8 cellular contexts compared by ENCODE assay signal in the genomic region with DNA sequence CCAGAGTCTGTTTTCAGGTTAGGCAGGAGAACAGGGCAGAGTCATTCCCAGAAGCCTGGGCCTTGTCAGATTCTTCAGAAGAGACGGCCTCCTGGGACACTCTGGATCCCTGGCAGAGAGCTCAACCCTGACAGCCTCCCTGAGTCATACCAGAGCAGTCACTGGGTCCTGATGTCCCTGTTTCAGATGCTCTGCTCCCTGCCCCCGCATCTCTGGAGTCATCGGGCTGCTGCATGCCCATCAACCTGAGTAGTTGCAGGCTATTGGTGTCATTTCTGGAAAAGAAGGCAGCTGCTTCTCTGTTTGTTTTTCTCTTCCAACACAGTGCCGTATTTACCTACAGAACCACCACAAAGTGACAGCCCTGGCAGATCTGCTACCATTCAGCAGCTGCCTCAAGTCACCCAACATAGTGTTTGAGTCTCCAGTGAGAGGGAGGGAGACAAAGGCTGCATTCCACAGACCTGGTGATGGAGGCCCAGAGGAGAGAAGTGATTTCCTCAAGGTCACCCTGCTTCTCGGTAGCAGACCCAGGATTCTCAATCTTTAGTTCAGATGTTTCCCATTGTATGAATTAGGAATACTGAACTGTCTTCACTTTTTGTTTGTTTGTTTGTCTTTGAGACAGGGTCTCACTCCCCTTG.
A peak's percentile ranks its signal among the peaks of the same experiment; 100 is the strongest.
DNase-seq lines count a peak whose midpoint lies in the region; ATAC-seq and TF ChIP-seq lines count a peak whose summit lies in the region.

No MANE protein-coding gene starts in this region.

- H3K4me1 Mint-ChIP-seq in endodermal cell, result peaks cover 28% of the 10 kb centered on the region

- H3K4me1 ChIP-seq in endodermal cell (ENCODE audit: control insufficient read depth, insufficient read depth, low read length) (no peaks in the 10 kb centered on the region), stomach smooth muscle (ENCODE audit: control insufficient read depth, insufficient read depth, low read length) (peaks cover 8% of the 10 kb centered on the region), spleen (no peaks in the 10 kb centered on the region)

- H3K9ac ChIP-seq in endodermal cell (ENCODE audit: extremely low read depth, low read length, poor library complexity, severe bottlenecking), result no peak overlapping the region
- H3K9ac ChIP-seq in stomach smooth muscle (ENCODE audit: low read length in 2 of 2), result no peak overlapping the region

- H3K27me3 Mint-ChIP-seq in endodermal cell (ENCODE audit: insufficient read depth), result peaks cover 2% of the 10 kb centered on the region

- no peak overlapping the region for H3K4me3 ChIP-seq in endodermal cell (ENCODE audit: low read length)
- H3K4me3 ChIP-seq in stomach smooth muscle (ENCODE audit: low read length in 2 of 2), result no peak overlapping the region
- no peak overlapping the region for H3K4me3 ChIP-seq in spleen

- no peak for TF ChIP-seq POLR2A in spleen (IDR thresholded peaks at IDR 0.05)

- peak overlapping the region; percentile 48 for H3K27ac Mint-ChIP-seq in endodermal cell

- H3K36me3 Mint-ChIP-seq in endodermal cell (ENCODE audit: low read depth), result no peaks in the 10 kb centered on the region

- H3K36me3 ChIP-seq in endodermal cell (ENCODE audit: control insufficient read depth, insufficient read depth, low read length) (no peaks in the 10 kb centered on the region), stomach smooth muscle (ENCODE audit: control insufficient read depth in 2 of 2, insufficient read depth in 2 of 2, low read length in 2 of 2) (no peaks in the 10 kb centered on the region), spleen (no peaks in the 10 kb centered on the region)

- WGBS in endodermal cell (ENCODE audit: insufficient coverage in 1 of 2, insufficient read length in 1 of 2), 2 experiments, result 68 to 88% methylated on average over 4 to 5 of the region's 5 CpGs
- 64 to 97% (median 74%) methylated on average over 3 to 5 of the region's 5 CpGs for WGBS in spleen, 5 donors

- H3K27me3 ChIP-seq in endodermal cell (ENCODE audit: control insufficient read depth, insufficient read depth, low read length, poor library complexity, severe bottlenecking) (no peaks in the 10 kb centered on the region), stomach smooth muscle (ENCODE audit: control insufficient read depth in 1 of 2, insufficient read depth in 2 of 2, low read length in 2 of 2) (no peaks in the 10 kb centered on the region), spleen (replicated peaks in 1 of 7) (no peaks in the 10 kb centered on the region)

- H3K4me3 Mint-ChIP-seq in endodermal cell, result no peak overlapping the region

- H3K27ac ChIP-seq in endodermal cell (ENCODE audit: low read depth, low read length) (peak overlapping the region; percentile 56), stomach smooth muscle (ENCODE audit: low read length) (peak overlapping the region; percentile 18), spleen (no peak overlapping the region)

- intact Hi-C loops in spleen (cut with DNase I; ENCODE audit: low total_unique reads), result no loop called here

- DNase-seq in AG20443 (ENCODE audit: low spot score), result peak; percentile 32
- peak; percentile 75 for DNase-seq in NCI-H146 treated with DMSO at 0.1 percent for 48 hours (lab: John Stamatoyannopoulos, UW; ENCODE audit: unreplicated experiment)
- DNase-seq in endodermal cell, result peak; percentile 64
- DNase-seq in activated CD4-positive, alpha-beta T cell treated with anti-CD3 and anti-CD28 coated beads, Interleukin-2, amount 50 U/mL, for 48 hours, result no peak
- no peak for DNase-seq in stimulated activated CD4-positive, alpha-beta T cell treated with anti-CD3 and anti-CD28 coated beads, Interleukin-2, amount 100 ng/mL, for 48 hours
- DNase-seq in spleen, result no peak

- H3K9me3 Mint-ChIP-seq in endodermal cell, result no peaks in the 10 kb centered on the region

- H3K9me3 ChIP-seq in endodermal cell (ENCODE audit: control insufficient read depth, low read length) (no peaks in the 10 kb centered on the region), stomach smooth muscle (ENCODE audit: control insufficient read depth in 2 of 2, low read length in 2 of 2) (no peaks in the 10 kb centered on the region), spleen (no peaks in the 10 kb centered on the region)

- TF ChIP-seq CTCF in endodermal cell (conservative IDR thresholded peaks at IDR 0.05) (no peak), spleen (IDR thresholded peaks at IDR 0.05 in 8 of 11, conservative IDR thresholded peaks at IDR 0.05 in 3 of 11) (no peak)

- peak; percentile 53 for ATAC-seq in GM21381 (IDR thresholded peaks at IDR 0.05; ENCODE audit: unreplicated experiment)

Comparison
In these comparisons a context has a peak if more than half of its experiments do, and no peak if none do; other contexts are left out.
1. DNase-seq: peak in AG20443 (single experiment), NCI-H146 treated with DMSO at 0.1 percent for 48 hours (single experiment) and endodermal cell (single experiment); none in activated CD4-positive, alpha-beta T cell treated with anti-CD3 and anti-CD28 coated beads, Interleukin-2, amount 50 U/mL, for 48 hours (0 of 2), stimulated activated CD4-positive, alpha-beta T cell treated with anti-CD3 and anti-CD28 coated beads, Interleukin-2, amount 100 ng/mL, for 48 hours (0 of 2) and spleen (single experiment).
2. H3K27ac ChIP-seq: peak in endodermal cell (single experiment) and stomach smooth muscle (single experiment); none in spleen (0 of 8).